ENCODE assay signal across 15 cellular contexts in the genomic region with DNA sequence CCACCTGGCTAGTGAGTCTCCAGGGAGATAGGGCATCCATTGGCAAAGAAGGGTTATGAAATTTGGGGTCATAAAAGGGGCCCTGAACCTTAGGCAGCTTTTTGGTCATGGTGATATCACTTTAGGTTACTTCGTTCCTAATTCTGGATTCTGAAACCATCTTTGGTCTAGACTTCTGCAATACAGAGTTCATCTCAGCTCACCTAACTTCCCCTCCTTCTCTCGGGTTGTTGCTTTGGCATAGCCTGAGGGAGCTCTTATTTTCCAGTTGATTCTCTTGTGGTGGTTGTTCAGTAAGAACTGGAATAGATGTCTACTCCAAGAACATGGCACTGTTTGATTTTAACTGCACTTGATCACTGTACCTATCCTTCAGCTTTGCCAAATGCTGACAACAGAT.
A peak's percentile ranks its signal among the peaks of the same experiment; 100 is the strongest.
DNase-seq lines count a peak whose midpoint lies in the region; ATAC-seq and TF ChIP-seq lines count a peak whose summit lies in the region.
"Had no signal": no experiment of that assay in that cellular context is flagged by ENCODE, and none has a peak within 500 bp of the region (broad histone marks: within the 10 kb centered on the region; RNA-seq: fewer than 3 reads in every experiment).

No MANE protein-coding gene starts in this region.

- no peaks in the 10 kb centered on the region for H3F3A ChIP-seq in smooth muscle cell (ENCODE audit: low read depth)

- H3K36me3 Mint-ChIP-seq in stimulated activated memory B cell treated with anti-CD40 and anti-IgM and Interleukin-4, amounts not matched to agents 10 μg/mL and 1 μg/mL and 100 μg/mL, for 72 hours: no peaks in the 10 kb centered on the region
- no peaks in the 10 kb centered on the region for H3K36me3 Mint-ChIP-seq in CD8-positive, alpha-beta T cell
- H3K36me3 Mint-ChIP-seq: memory B cell had no signal

- peaks cover 7% of the 10 kb centered on the region for H3K4me1 Mint-ChIP-seq in stimulated activated memory B cell treated with anti-CD40 and anti-IgM and Interleukin-4, amounts not matched to agents 10 μg/mL and 1 μg/mL and 100 μg/mL, for 72 hours
- no peaks in the 10 kb centered on the region for H3K4me1 Mint-ChIP-seq in CD8-positive, alpha-beta T cell (ENCODE audit: low read depth)

- H3K27ac ChIP-seq in left ventricle myocardium inferior (replicated peaks) (peak overlapping the region; percentile 75), smooth muscle cell (ENCODE audit: low read depth) (no peak overlapping the region), adrenal gland (peak overlapping the region in 1 of 5 donors; percentile 17)
- H3K27ac ChIP-seq in CD8-positive, alpha-beta T cell (ENCODE audit: low read depth, low read length): no peak overlapping the region
- H3K27ac ChIP-seq: HL-60, neutrophil had no signal

- peak; percentile 27 for DNase-seq in NOMO-1 treated with dmso at 0.1 percent for 144 hours (lab: John Stamatoyannopoulos, UW; ENCODE audit: unreplicated experiment)
- DNase-seq in left ventricle myocardium inferior: no peak
- DNase-seq in smooth muscle cell (lab: John Stamatoyannopoulos, UW; ENCODE audit: unreplicated experiment): no peak
- no peak for DNase-seq in adrenal gland
- no peak for DNase-seq in CD8-positive, alpha-beta T cell
- DNase-seq: activated CD4-positive, alpha-beta T cell treated with anti-CD3 and anti-CD28 coated beads, Interleukin-2, amount 50 U/mL, for 48 hours; NCI-H2081 treated with DMSO at 0.1 percent for 48 hours; NCI-H82; SHP77 treated with DMSO at 0.1 percent for 48 hours had no signal

- peaks cover 56% of the 10 kb centered on the region for H3K4me1 ChIP-seq in left ventricle myocardium inferior
- H3K4me1 ChIP-seq in smooth muscle cell (ENCODE audit: low read depth): peaks cover 4% of the 10 kb centered on the region
- peaks cover 0 to 14% of the 10 kb centered on the region in 2 donors for H3K4me1 ChIP-seq in adrenal gland (replicated peaks in 1 of 2)
- no peaks in the 10 kb centered on the region for H3K4me1 ChIP-seq in CD8-positive, alpha-beta T cell (ENCODE audit: insufficient read depth, low read length)

- H3K9me3 ChIP-seq in left ventricle myocardium inferior (replicated peaks) (no peaks in the 10 kb centered on the region), smooth muscle cell (replicated peaks; ENCODE audit: low read depth) (no peaks in the 10 kb centered on the region), adrenal gland (replicated peaks in 1 of 3) (no peaks in the 10 kb centered on the region)
- no peaks in the 10 kb centered on the region for H3K9me3 ChIP-seq in CD8-positive, alpha-beta T cell (ENCODE audit: low read length)
- H3K9me3 ChIP-seq: neutrophil had no signal

- POLR2A ChIA-PET in CD8-positive, alpha-beta T cell (lab: Charles Lee): no interaction called here

- H3K79me2 ChIP-seq in smooth muscle cell (ENCODE audit: low read depth): no peaks in the 10 kb centered on the region

- TF ChIP-seq POLR2A in adrenal gland (IDR thresholded peaks at IDR 0.05): no peak

- CTCF ChIA-PET in CD8-positive, alpha-beta T cell (lab: Charles Lee): interaction anchor here (1.0 kb wide), 1 partner anchor 15 kb away, joined by 3 read pairs; no protein-coding TSS in a partner anchor

- H3K9ac ChIP-seq in smooth muscle cell (ENCODE audit: low read depth): no peak overlapping the region

- 96% methylated on average over 2 of the region's 2 CpGs for WGBS in smooth muscle cell (ENCODE audit: low lambda C conversion rate)
- 76 to 85% (median 83%) methylated on average over 2 of the region's 2 CpGs for WGBS in adrenal gland, 4 donors

- ATAC-seq in GM19351 (IDR thresholded peaks at IDR 0.05; ENCODE audit: unreplicated experiment) (peak; percentile 59), HG02759 (IDR thresholded peaks at IDR 0.05; ENCODE audit: unreplicated experiment) (no peak)
- peak; percentile 38 for ATAC-seq in stimulated activated memory B cell treated with anti-CD40 and anti-IgM and Interleukin-4, amounts not matched to agents 10 μg/mL and 1 μg/mL and 100 μg/mL, for 72 hours
- no peak for ATAC-seq in CD8-positive, alpha-beta T cell

- H3K9me3 Mint-ChIP-seq in stimulated activated memory B cell treated with anti-CD40 and anti-IgM and Interleukin-4, amounts not matched to agents 10 μg/mL and 1 μg/mL and 100 μg/mL, for 72 hours: no peaks in the 10 kb centered on the region
- H3K9me3 Mint-ChIP-seq in CD8-positive, alpha-beta T cell: no peaks in the 10 kb centered on the region
- H3K9me3 Mint-ChIP-seq: memory B cell had no signal

- H3K27ac Mint-ChIP-seq in stimulated activated memory B cell treated with anti-CD40 and anti-IgM and Interleukin-4, amounts not matched to agents 10 μg/mL and 1 μg/mL and 100 μg/mL, for 72 hours: no peak overlapping the region
- no peak overlapping the region for H3K27ac Mint-ChIP-seq in CD8-positive, alpha-beta T cell
- H3K27ac Mint-ChIP-seq: memory B cell had no signal

- H3K36me3 ChIP-seq in left ventricle myocardium inferior (peaks cover 3% of the 10 kb centered on the region), smooth muscle cell (ENCODE audit: low read depth) (no peaks in the 10 kb centered on the region), adrenal gland (replicated peaks in 1 of 2) (no peaks in the 10 kb centered on the region)
- H3K36me3 ChIP-seq in CD8-positive, alpha-beta T cell (ENCODE audit: insufficient read depth, low read length): no peaks in the 10 kb centered on the region
- H3K36me3 ChIP-seq: neutrophil had no signal

- H3K27me3 Mint-ChIP-seq in stimulated activated memory B cell treated with anti-CD40 and anti-IgM and Interleukin-4, amounts not matched to agents 10 μg/mL and 1 μg/mL and 100 μg/mL, for 72 hours: peaks cover 38% of the 10 kb centered on the region
- peaks cover 13% of the 10 kb centered on the region for H3K27me3 Mint-ChIP-seq in CD8-positive, alpha-beta T cell (ENCODE audit: low read depth)

- H3K27me3 ChIP-seq in left ventricle myocardium inferior (ENCODE audit: low read depth) (no peaks in the 10 kb centered on the region), smooth muscle cell (ENCODE audit: low read depth) (no peaks in the 10 kb centered on the region), adrenal gland (no peaks in the 10 kb centered on the region)
- no peaks in the 10 kb centered on the region for H3K27me3 ChIP-seq in CD8-positive, alpha-beta T cell (ENCODE audit: insufficient read depth, low read length)
- H3K27me3 ChIP-seq: neutrophil had no signal

- H4K20me1 ChIP-seq in smooth muscle cell (ENCODE audit: low read depth): no peaks in the 10 kb centered on the region

- no peak overlapping the region for H3K4me3 Mint-ChIP-seq in stimulated activated memory B cell treated with anti-CD40 and anti-IgM and Interleukin-4, amounts not matched to agents 10 μg/mL and 1 μg/mL and 100 μg/mL, for 72 hours
- H3K4me3 Mint-ChIP-seq in CD8-positive, alpha-beta T cell: no peak overlapping the region
- H3K4me3 Mint-ChIP-seq: memory B cell had no signal

- H3K4me2 ChIP-seq in smooth muscle cell: no peak overlapping the region

- TF ChIP-seq CTCF in left ventricle myocardium inferior (IDR thresholded peaks at IDR 0.05; ENCODE audit: borderline replicate concordance): no peak
- TF ChIP-seq CTCF in smooth muscle cell (IDR thresholded peaks at IDR 0.05; ENCODE audit: borderline replicate concordance, insufficient read depth, poor library complexity, severe bottlenecking): no peak
- no peak for TF ChIP-seq CTCF in adrenal gland (IDR thresholded peaks at IDR 0.05)
- no peak for TF ChIP-seq CTCF in CD8-positive, alpha-beta T cell (IDR thresholded peaks at IDR 0.05)

- intact Hi-C loops in left ventricle myocardium inferior (cut with micrococcal nuclease) (no loop called here), adrenal gland (cut with DNase I) (no loop called here)
- intact Hi-C loops in CD8-positive, alpha-beta T cell (cut with DNase I, micrococcal nuclease): no loop called here

- H3K4me3 ChIP-seq in left ventricle myocardium inferior (peak overlapping the region; percentile 57), smooth muscle cell (no peak overlapping the region), adrenal gland (no peak overlapping the region)
- no peak overlapping the region for H3K4me3 ChIP-seq in CD8-positive, alpha-beta T cell (ENCODE audit: low read depth, low read length)

- no peak overlapping the region for H2AFZ ChIP-seq in smooth muscle cell (ENCODE audit: low read depth)

Comparison
In these comparisons a context has a peak if more than half of its experiments do, and no peak if none do; other contexts are left out.
1. ATAC-seq: peak in GM19351 (single experiment) and stimulated activated memory B cell treated with anti-CD40 and anti-IgM and Interleukin-4, amounts not matched to agents 10 μg/mL and 1 μg/mL and 100 μg/mL, for 72 hours (single experiment); none in HG02759 (single experiment) and CD8-positive, alpha-beta T cell (single experiment).